ENCODE assay signal across 8 cellular contexts in genomic region chr2:72917138-72917874, GRCh38. TPM values are rescaled to one million over a fixed set of nuclear protein-coding genes. Genes with fewer than 3 reads are reported as not detected.
DNase-seq lines count a peak whose midpoint lies in the region; ATAC-seq, FAIRE-seq and TF ChIP-seq lines count a peak whose summit lies in the region.

Gene EMX1 (plus strand): TSS chr2:72917519. CDS start chr2:72917853, 334 bp downstream.

- TF ChIP-seq CTCF in OCI-LY1 (IDR thresholded peaks at IDR 0.05; ENCODE audit: low read length) (no peak), ascending aorta (IDR thresholded peaks at IDR 0.05) (no peak), keratinocyte (optimal IDR thresholded peaks at IDR 0.05 in 1 of 3, IDR thresholded peaks at IDR 0.05 in 1 of 3, conservative IDR thresholded peaks at IDR 0.05 in 1 of 3; ENCODE audit: extremely low read depth in 1 of 3, insufficient read depth in 2 of 3, low read length in 3 of 3) (no peak)

- H3K79me2 ChIP-seq in OCI-LY1 (ENCODE audit: insufficient read depth, low read length) (no peaks in the 10 kb centered on the region), keratinocyte (ENCODE audit: control insufficient read depth, insufficient read depth, low read length) (no peaks in the 10 kb centered on the region)

- H3K4me1 ChIP-seq in OCI-LY1 (ENCODE audit: insufficient read depth, low read length, severe bottlenecking) (peaks cover 18% of the 10 kb centered on the region), ascending aorta (peaks cover 12 to 39% of the 10 kb centered on the region in 2 donors), keratinocyte (ENCODE audit: control insufficient read depth, extremely low read depth, insufficient read depth, low read length) (peaks cover 26% of the 10 kb centered on the region)

- no peaks in the 10 kb centered on the region for H3K9me2 ChIP-seq in OCI-LY1 (ENCODE audit: low read depth, low read length)

- peak; percentile 52 for ATAC-seq in GM19035 (IDR thresholded peaks at IDR 0.05; ENCODE audit: unreplicated experiment)
- peak; percentile 49 for ATAC-seq in HG03460 (IDR thresholded peaks at IDR 0.05; ENCODE audit: unreplicated experiment)

- no peaks in the 10 kb centered on the region for H3K9me3 ChIP-seq in OCI-LY1 (ENCODE audit: low read length)
- no peaks in the 10 kb centered on the region for H3K9me3 ChIP-seq in ascending aorta
- no peaks in the 10 kb centered on the region for H3K9me3 ChIP-seq in keratinocyte (ENCODE audit: control insufficient read depth, low read depth, low read length)

- H3K36me3 ChIP-seq in OCI-LY1 (ENCODE audit: insufficient read depth, low read length) = no peaks in the 10 kb centered on the region
- H3K36me3 ChIP-seq in ascending aorta = no peaks in the 10 kb centered on the region
- H3K36me3 ChIP-seq in keratinocyte (ENCODE audit: control insufficient read depth in 2 of 2, extremely low read depth in 1 of 2, insufficient read depth in 2 of 2, low read length in 2 of 2) = no peaks in the 10 kb centered on the region

- H4K20me1 ChIP-seq in OCI-LY1 (ENCODE audit: insufficient read depth, low read length) (no peaks in the 10 kb centered on the region), keratinocyte (ENCODE audit: control insufficient read depth, extremely low read depth, insufficient read depth, low read length) (peaks cover 16% of the 10 kb centered on the region)

- H3K27me3 ChIP-seq in OCI-LY1 (ENCODE audit: insufficient read depth, low read length) = peaks cover 3% of the 10 kb centered on the region; the same call in 1 of the 2 replicates
- peaks cover 47% of the 10 kb centered on the region for H3K27me3 ChIP-seq in ascending aorta
- peaks cover 90% of the 10 kb centered on the region for H3K27me3 ChIP-seq in keratinocyte (ENCODE audit: control insufficient read depth, extremely low read depth, insufficient read depth, low read length)

- DNase-seq in AG20443 (ENCODE audit: low spot score) (peak; percentile 52), ascending aorta (ENCODE audit: low spot score in 2 of 2) (no peak), keratinocyte (ENCODE audit: low read depth, low spot score) (no peak), NK-92 (lab: John Stamatoyannopoulos, UW; ENCODE audit: unreplicated experiment) (no peak)
- DNase-seq in stimulated activated CD4-positive, alpha-beta T cell treated with anti-CD3 and anti-CD28 coated beads, Interleukin-2, amount 100 ng/mL, for 24 hours = peak; percentile 50 to 67

- H3K4me2 ChIP-seq in OCI-LY1 (ENCODE audit: low read length) (peak within 1 kb of the TSS; percentile 54), keratinocyte (ENCODE audit: control insufficient read depth, extremely low read depth, insufficient read depth, low read depth, low read length) (peak within 1 kb of the TSS; percentile 73)

- H3K27ac ChIP-seq in OCI-LY1 (ENCODE audit: low read depth, low read length, poor library complexity, severe bottlenecking) = no peak within 1 kb of the TSS
- no peak within 1 kb of the TSS for H3K27ac ChIP-seq in ascending aorta
- no peak within 1 kb of the TSS for H3K27ac ChIP-seq in keratinocyte (ENCODE audit: control insufficient read depth, insufficient read depth, low read length)

- no peaks in the 10 kb centered on the region for H3F3A ChIP-seq in OCI-LY1 (ENCODE audit: insufficient read depth, low read length)

- peak within 1 kb of the TSS; percentile 54; the same call in 1 of the 2 replicates for H3K9ac ChIP-seq in OCI-LY1 (ENCODE audit: low read length)
- H3K9ac ChIP-seq in keratinocyte (ENCODE audit: control insufficient read depth, extremely low read depth, insufficient read depth, low read length) = peak within 1 kb of the TSS; percentile 15

- dilution Hi-C loops in keratinocyte (cut with MboI; ENCODE audit: extremely low pct_ligation_motif_present, low sequenced_read_pairs) = no loop called here

- H2AFZ ChIP-seq in OCI-LY1 (ENCODE audit: low read length) (peak within 1 kb of the TSS; percentile 29; the same call in 1 of the 2 replicates), keratinocyte (ENCODE audit: control insufficient read depth, low read length) (peak within 1 kb of the TSS; percentile 86)

- peak within 1 kb of the TSS; percentile 54 for H3K4me3 ChIP-seq in OCI-LY1 (ENCODE audit: low read depth, low read length, poor library complexity, severe bottlenecking)
- peak within 1 kb of the TSS; percentile 54 to 60 for H3K4me3 ChIP-seq in ascending aorta
- H3K4me3 ChIP-seq in keratinocyte (ENCODE audit: control insufficient read depth in 2 of 3, extremely low read depth in 1 of 3, insufficient read depth in 2 of 3, low read depth in 1 of 3, low read length in 3 of 3) = peak within 1 kb of the TSS in 2 of 3 experiments; percentile 37 to 59

- intact Hi-C loops in ascending aorta (cut with DNase I) = no loop called here

- no peaks in the 10 kb centered on the region for H3K9me1 ChIP-seq in keratinocyte (ENCODE audit: control insufficient read depth, extremely low read depth, insufficient read depth, low read length)

- no peak for FAIRE-seq in keratinocyte (lab: Jason Lieb, UNC)

RNA-seq across cellular contexts. Expression of gene EMX1, which starts in this region (rescaled TPM):
- not detected for total RNA-seq in ascending aorta
- not detected in 3 replicates for polyA plus RNA-seq in keratinocyte
- polyA plus RNA-seq in keratinocyte (2011; ENCODE audit: low read depth) = not detected
- polyA plus RNA-seq in keratinocyte (2011; cell fraction: cytosol; rRNA removed) = not detected in 2 replicates
- not detected in 2 replicates for polyA plus RNA-seq in keratinocyte (2011; cell fraction: nucleus; rRNA removed)
- 0.06 TPM in 1 of 2 replicates, not detected in the other for polyA plus RNA-seq in keratinocyte (2012; ENCODE audit: low replicate concordance)
- polyA minus RNA-seq in keratinocyte = not detected in 3 replicates
- polyA minus RNA-seq in keratinocyte (2011; cell fraction: cytosol; rRNA and poly(A)+ RNA removed) = not detected
- not detected in 2 replicates for polyA minus RNA-seq in keratinocyte (2011; cell fraction: nucleus; rRNA and poly(A)+ RNA removed)

Comparison
In these comparisons a context has a peak if more than half of its experiments do, and no peak if none do; other contexts are left out.
1. DNase-seq: peak in AG20443 (single experiment) and stimulated activated CD4-positive, alpha-beta T cell treated with anti-CD3 and anti-CD28 coated beads, Interleukin-2, amount 100 ng/mL, for 24 hours (2 of 2); none in ascending aorta (0 of 2), keratinocyte (single experiment) and NK-92 (single experiment).
2. Peak in every context shown above with its lines, with median percentiles within 50 percentile points of each other: H3K4me3 ChIP-seq.